In genomic region chr9:134661791-134662142, GRCh38 we compare ENCODE assay signal across 14 cellular contexts. TPM values are rescaled to one million over a fixed set of nuclear protein-coding genes. Genes with fewer than 3 reads are reported as not detected.
DNase-seq lines count a peak whose midpoint lies in the region; ATAC-seq, FAIRE-seq and TF ChIP-seq lines count a peak whose summit lies in the region.
"Had no signal": no experiment of that assay in that cellular context is flagged by ENCODE, and none has a peak within 500 bp of the region (broad histone marks: within the 10 kb centered on the region; RNA-seq: fewer than 3 reads in every experiment).

No MANE protein-coding gene starts in this region.

- no peak overlapping the region for H3K4me2 ChIP-seq in parathyroid adenoma (ENCODE audit: low read length)
- H3K4me2 ChIP-seq: BLaER1 had no signal

- H3K27me3 ChIP-seq in heart left ventricle (no peaks in the 10 kb centered on the region), parathyroid adenoma (ENCODE audit: control insufficient read depth, insufficient read depth, low read length) (no peaks in the 10 kb centered on the region)
- H3K27me3 ChIP-seq: BLaER1 had no signal

- peak overlapping the region; percentile 22 for H2AFZ ChIP-seq in parathyroid adenoma

- H3K9me3 ChIP-seq in heart left ventricle (peaks cover 0 to 8% (median 0%) of the 10 kb centered on the region in 12 donors), parathyroid adenoma (ENCODE audit: control insufficient read depth, low read length) (no peaks in the 10 kb centered on the region)

- H3K27ac ChIP-seq in heart left ventricle (peak overlapping the region; percentile 56 to 90 (median 74)), parathyroid adenoma (peak overlapping the region; percentile 95)
- H3K27ac ChIP-seq: BLaER1 had no signal

- peak; percentile 74 for DNase-seq in AG08395 (ENCODE audit: low spot score)
- DNase-seq in T1000 (lab: John Stamatoyannopoulos, UW), result peak; percentile 55
- DNase-seq in heart left ventricle, result peak in 2 of 5 donors; percentile 43 to 52
- DNase-seq in C1 segment of cervical spinal cord (lab: John Stamatoyannopoulos, UW), result no peak
- no peak for DNase-seq in cortex of kidney (lab: John Stamatoyannopoulos, UW)
- no peak for DNase-seq in GM12892 (ENCODE audit: insufficient read length)
- DNase-seq: NCI-H1436; stimulated activated CD4-positive, alpha-beta T cell treated with anti-CD3 and anti-CD28 coated beads, Interleukin-2, amount 100 ng/mL, for 24 hours; stimulated activated naive CD8-positive, alpha-beta T cell treated with anti-CD3 and anti-CD28 coated beads, Interleukin-15, amount 100 ng/mL, for 72 hours had no signal

- no peaks in the 10 kb centered on the region for H3K36me3 ChIP-seq in heart left ventricle
- H3K36me3 ChIP-seq in parathyroid adenoma (ENCODE audit: control insufficient read depth, insufficient read depth, low read length), result no peaks in the 10 kb centered on the region

- intact Hi-C loops in heart left ventricle (cut with DNase I), result no loop called here

- H3K9ac ChIP-seq in parathyroid adenoma, result no peak overlapping the region
- H3K9ac ChIP-seq: BLaER1 had no signal

- TF ChIP-seq POLR2A in heart left ventricle (IDR thresholded peaks at IDR 0.05) (no peak), GM12892 (IDR thresholded peaks at IDR 0.05; ENCODE audit: low read depth, low read length) (no peak)

- WGBS in heart left ventricle, 4 donors, result 54 to 61% (median 58%) methylated on average over 11 of the region's 11 CpGs

- no peak for TF ChIP-seq CTCF in heart left ventricle (IDR thresholded peaks at IDR 0.05)
- TF ChIP-seq CTCF in parathyroid adenoma (IDR thresholded peaks at IDR 0.05), result no peak

- FAIRE-seq in GM12892 (lab: Jason Lieb, UNC), result no peak
- FAIRE-seq: GM19239 had no signal

- no peak overlapping the region for H3K4me3 ChIP-seq in heart left ventricle
- H3K4me3 ChIP-seq in parathyroid adenoma (ENCODE audit: low read depth, low read length), result no peak overlapping the region
- H3K4me3 ChIP-seq: BLaER1 had no signal

- ATAC-seq in heart left ventricle, result peak; percentile 44 to 68 (median 53)
- ATAC-seq in HG02763 (IDR thresholded peaks at IDR 0.05; ENCODE audit: unreplicated experiment), result no peak
- ATAC-seq: natural killer cell treated with Interleukin-12 subunit alpha and Interleukin-12 subunit beta and Interleukin-15 and Interleukin-18, amount 100 ng/mL, for 72 hours; stimulated activated naive CD8-positive, alpha-beta T cell treated with anti-CD3 and anti-CD28 coated beads, Interleukin-15, amount 100 ng/mL, for 72 hours had no signal

- H3K79me2 ChIP-seq in parathyroid adenoma, result no peaks in the 10 kb centered on the region

- H3K4me1 ChIP-seq in heart left ventricle, result peaks cover 0 to 52% (median 28%) of the 10 kb centered on the region in 12 donors
- peaks cover 35% of the 10 kb centered on the region for H3K4me1 ChIP-seq in parathyroid adenoma

RNA-seq across cellular contexts. Expression of gene COL5A1, which starts 20.2 kb away (rescaled TPM):
- total RNA-seq in heart left ventricle, result 10 to 100 TPM in 7 of 9 donors, 1 to 10 TPM in 2; 7.6 to 91.3 (median 13.4) TPM
- polyA plus RNA-seq in heart left ventricle, result 10 to 100 TPM in 1 of 2 donors, 1 to 10 TPM in 1; 8.5 to 18.9 TPM
- polyA plus RNA-seq in GM12892 (2012; ENCODE audit: missing spikeins), result 3.1 TPM
- total RNA-seq: natural killer cell treated with Interleukin-12 subunit alpha and Interleukin-12 subunit beta and Interleukin-15 and Interleukin-18, amount 100 ng/mL, for 72 hours had no signal

Comparison
In these comparisons a context has a peak if more than half of its experiments do, and no peak if none do; other contexts are left out.
1. DNase-seq: peak in AG08395 (single experiment) and T1000 (single experiment); none in C1 segment of cervical spinal cord (0 of 14), cortex of kidney (single experiment) and GM12892 (single experiment).